ENCODE assay signal across 1 cellular context in genomic region chr17:75496005-75496404, GRCh38.
TF ChIP-seq lines count a peak whose summit lies in the region.

No MANE protein-coding gene starts in this region.

TF ChIP-seq in HepG2, 621 proteins besides CTCF, POLR2A, EP300 and RAD21:
- peak; percentile 35; the same call in 1 of the 2 replicates for TF ChIP-seq ZNF776 (CRISPR knock-in tag; IDR thresholded peaks at IDR 0.05)
- TF ChIP-seq REXO4 (CRISPR knock-in tag; IDR thresholded peaks at IDR 0.05; ENCODE audit: borderline replicate concordance), result no peak
- peak; percentile 38 for TF ChIP-seq AGO2 (optimal IDR thresholded peaks at IDR 0.05; ENCODE audit: low read depth, low read length)
